21 cellular contexts compared by ENCODE assay signal in genomic region chr7:1120791-1121190, GRCh38. TPM values are rescaled to one million over a fixed set of nuclear protein-coding genes. Genes with fewer than 3 reads are reported as not detected.
DNase-seq lines count a peak whose midpoint lies in the region; ATAC-seq and TF ChIP-seq lines count a peak whose summit lies in the region.
"Had no signal": no experiment of that assay in that cellular context is flagged by ENCODE, and none has a peak within 500 bp of the region (broad histone marks: within the 10 kb centered on the region; RNA-seq: fewer than 3 reads in every experiment).

No MANE protein-coding gene starts in this region.

- peak overlapping the region in 8 of 11 experiments; percentile 89 to 100 (median 94); a peak in 15 of 22 replicates for H3K4me2 ChIP-seq in BLaER1 treated with 17β-estradiol and CSF1 and Interleukin-3, amounts not matched to agents 10 nM and 100 nM

- H4K20me1 ChIP-seq in BLaER1 treated with 17β-estradiol and CSF1 and Interleukin-3, amounts not matched to agents 10 nM and 100 nM, result peaks cover 0 to 80% (median 24%) of the 10 kb centered on the region in 11 experiments; a peak in 12 of 22 replicates

- H3K9me3 ChIP-seq in BLaER1 treated with 17β-estradiol and CSF1 and Interleukin-3, amounts not matched to agents 10 nM and 100 nM (replicated peaks in 1 of 11), result no peaks in the 10 kb centered on the region
- H3K9me3 ChIP-seq in lower lobe of right lung, result no peaks in the 10 kb centered on the region
- H3K9me3 ChIP-seq: BE2C, SJCRH30 had no signal

- no peaks in the 10 kb centered on the region for H3K27me3 ChIP-seq in BLaER1 treated with 17β-estradiol and CSF1 and Interleukin-3, amounts not matched to agents 10 nM and 100 nM
- no peaks in the 10 kb centered on the region for H3K27me3 ChIP-seq in lower lobe of right lung (ENCODE audit: low read depth)
- H3K27me3 ChIP-seq: BE2C, SJCRH30 had no signal

- H3K27me3 Mint-ChIP-seq in chondrocyte (ENCODE audit: low read depth), result no peaks in the 10 kb centered on the region
- H3K27me3 Mint-ChIP-seq: CD4-positive, alpha-beta T cell had no signal

- peaks cover 2% of the 10 kb centered on the region for H3K36me3 Mint-ChIP-seq in chondrocyte (ENCODE audit: low read depth)

- intact Hi-C loops in lower lobe of right lung (cut with DNase I) (no loop called here), sciatic nerve (cut with DNase I) (loop anchor here (5.0 kb wide), 1 partner anchor 33 kb away; the partner anchor contains the start of gene GPER1)

- ATAC-seq in lower lobe of right lung (no peak), sciatic nerve (no peak), HG03571 (IDR thresholded peaks at IDR 0.05; ENCODE audit: unreplicated experiment) (no peak), HG02885 (IDR thresholded peaks at IDR 0.05; ENCODE audit: poor library complexity, unreplicated experiment) (no peak), GM21528 (IDR thresholded peaks at IDR 0.05; ENCODE audit: low FRiP score, unreplicated experiment) (no peak)
- ATAC-seq: K562, PC-3 had no signal

- H3K9me3 Mint-ChIP-seq in chondrocyte (ENCODE audit: low read depth), result no peaks in the 10 kb centered on the region
- H3K9me3 Mint-ChIP-seq: CD4-positive, alpha-beta T cell had no signal

- DNase-seq in chondrocyte (ENCODE audit: low spot score) (peak; percentile 33), lower lobe of right lung (peak; percentile 14), sciatic nerve (ENCODE audit: low spot score) (peak; percentile 53), MV-4-11 (lab: John Stamatoyannopoulos, UW) (no peak)
- DNase-seq: BE2C; CD4-positive, alpha-beta T cell; GOT3; HCEC 1CT; Kasumi-1; NCI-H1105; NCI-H1436 treated with DMSO at 0.1 percent for 48 hours; NCI-H187 treated with DMSO at 0.1 percent for 48 hours; NCI-H524; NCI-H774; PC-3; SJCRH30 had no signal

- no peak overlapping the region for H3K4me3 ChIP-seq in BLaER1 treated with 17β-estradiol and CSF1 and Interleukin-3, amounts not matched to agents 10 nM and 100 nM
- no peak overlapping the region for H3K4me3 ChIP-seq in lower lobe of right lung
- H3K4me3 ChIP-seq: K562, SJCRH30 had no signal

- H3K4me1 Mint-ChIP-seq in chondrocyte (ENCODE audit: low read depth), result peaks cover 43% of the 10 kb centered on the region

- peaks cover 37 to 65% (median 51%) of the 10 kb centered on the region in 10 experiments for H3K4me1 ChIP-seq in BLaER1 treated with 17β-estradiol and CSF1 and Interleukin-3, amounts not matched to agents 10 nM and 100 nM
- no peaks in the 10 kb centered on the region for H3K4me1 ChIP-seq in lower lobe of right lung
- H3K4me1 ChIP-seq: BE2C, SJCRH30 had no signal

- peaks cover 0 to 16% (median 11%) of the 10 kb centered on the region in 11 experiments; a peak in 15 of 22 replicates for H3K36me3 ChIP-seq in BLaER1 treated with 17β-estradiol and CSF1 and Interleukin-3, amounts not matched to agents 10 nM and 100 nM
- peaks cover 6% of the 10 kb centered on the region for H3K36me3 ChIP-seq in lower lobe of right lung
- H3K36me3 ChIP-seq: SJCRH30 had no signal

- H3K9ac ChIP-seq in BLaER1 treated with 17β-estradiol and CSF1 and Interleukin-3, amounts not matched to agents 10 nM and 100 nM, result no peak overlapping the region

- H3K27ac Mint-ChIP-seq in chondrocyte (ENCODE audit: unreplicated experiment), result no peak overlapping the region
- H3K27ac Mint-ChIP-seq: CD4-positive, alpha-beta T cell had no signal

- TF ChIP-seq CTCF in chondrocyte (IDR thresholded peaks at IDR 0.05), result no peak
- TF ChIP-seq CTCF in lower lobe of right lung (IDR thresholded peaks at IDR 0.05), result no peak

- H3K4me3 Mint-ChIP-seq in chondrocyte (ENCODE audit: unreplicated experiment), result no peak overlapping the region
- H3K4me3 Mint-ChIP-seq: CD4-positive, alpha-beta T cell had no signal

- H3K27ac ChIP-seq in BLaER1 treated with 17β-estradiol and CSF1 and Interleukin-3, amounts not matched to agents 10 nM and 100 nM, result no peak overlapping the region; a peak in 1 of 22 replicates
- no peak overlapping the region for H3K27ac ChIP-seq in lower lobe of right lung
- H3K27ac ChIP-seq: SJCRH30 had no signal

RNA-seq across cellular contexts. Expression of gene GPER1, which starts 32.9 kb away (rescaled TPM):
- total RNA-seq in chondrocyte (5.7 to 9.9 TPM (median 9.5 TPM) in 3 replicates), lower lobe of right lung (26.0 TPM), sciatic nerve (11.1 TPM)
- total RNA-seq: CD4-positive, alpha-beta T cell; SJCRH30 had no signal

RNA-seq across cellular contexts. Expression of gene ZFAND2A, which starts 39.2 kb away (rescaled TPM):
- total RNA-seq in chondrocyte (15.2 to 16.2 TPM (median 15.6 TPM) in 3 replicates), lower lobe of right lung (14.8 TPM), sciatic nerve (24.7 TPM)
